8 cellular contexts compared by ENCODE assay signal in genomic region chr4:99723555-99724450, GRCh38.
DNase-seq lines count a peak whose midpoint lies in the region; ATAC-seq and TF ChIP-seq lines count a peak whose summit lies in the region.

No MANE protein-coding gene starts in this region.

- TF ChIP-seq CTCF in HFFc6 (IDR thresholded peaks at IDR 0.05) (no peak), foreskin keratinocyte (conservative IDR thresholded peaks at IDR 0.05) (peak; percentile 39)

- peaks cover 1% of the 10 kb centered on the region; the same call in 1 of the 2 replicates for H3K27me3 Mint-ChIP-seq in HFFc6 (ENCODE audit: insufficient read depth)

- DNase-seq in HFFc6: peak; percentile 52
- DNase-seq in RPMI8226: peak; percentile 77
- DNase-seq in foreskin keratinocyte: peak; percentile 78 to 84
- DNase-seq in trophoblast cell: peak; percentile 74 to 94
- DNase-seq in GM19238 (ENCODE audit: insufficient read length, low spot score): no peak
- DNase-seq in ecto neural progenitor cell (ENCODE audit: low spot score): no peak
- DNase-seq in T-helper 9 cell: no peak

- H3K4me3 ChIP-seq in trophoblast cell (ENCODE audit: low read depth, low read length): no peak overlapping the region

- no peaks in the 10 kb centered on the region for H3K36me3 ChIP-seq in trophoblast cell (ENCODE audit: control insufficient read depth in 1 of 2, insufficient read depth in 2 of 2, low read length in 2 of 2)

- H3K4me1 Mint-ChIP-seq in HFFc6 (ENCODE audit: low read depth): no peaks in the 10 kb centered on the region

- H3K23ac ChIP-seq in trophoblast cell (ENCODE audit: low read length): no peak overlapping the region

- no peak overlapping the region for H3K14ac ChIP-seq in trophoblast cell (ENCODE audit: low read length)

- H3K79me2 ChIP-seq in trophoblast cell (ENCODE audit: control insufficient read depth, insufficient read depth, low read length, poor library complexity): no peaks in the 10 kb centered on the region

- H4K91ac ChIP-seq in trophoblast cell (ENCODE audit: low read depth, low read length): no peak overlapping the region

- no peak overlapping the region for H2BK12ac ChIP-seq in trophoblast cell (ENCODE audit: low read length)

- H3K27me3 ChIP-seq in foreskin keratinocyte: no peaks in the 10 kb centered on the region
- H3K27me3 ChIP-seq in trophoblast cell (ENCODE audit: insufficient read depth, low read length): no peaks in the 10 kb centered on the region

- H3K27ac Mint-ChIP-seq in HFFc6: no peak overlapping the region

- H3K9me3 ChIP-seq in trophoblast cell (ENCODE audit: insufficient read depth, low read depth, low read length): no peaks in the 10 kb centered on the region

- H3K4me2 ChIP-seq in trophoblast cell (ENCODE audit: low read length): no peak overlapping the region

- no peak overlapping the region for H2BK120ac ChIP-seq in trophoblast cell (ENCODE audit: insufficient read depth, low read length, poor library complexity)

- H3K4me3 Mint-ChIP-seq in HFFc6: no peak overlapping the region

- no peak overlapping the region for H2AK5ac ChIP-seq in trophoblast cell (ENCODE audit: low read length)

- H3K18ac ChIP-seq in trophoblast cell (ENCODE audit: low read length): no peak overlapping the region

- WGBS in trophoblast cell (ENCODE audit: extremely low coverage, insufficient coverage, insufficient read length): no CpG with 5 or more reads among the region's 4 CpGs

- no peaks in the 10 kb centered on the region for H3K36me3 Mint-ChIP-seq in HFFc6 (ENCODE audit: low read depth)

- peaks cover 19% of the 10 kb centered on the region for H3K4me1 ChIP-seq in foreskin keratinocyte
- no peaks in the 10 kb centered on the region for H3K4me1 ChIP-seq in trophoblast cell (ENCODE audit: control insufficient read depth in 1 of 2, insufficient read depth in 2 of 2, low read length in 2 of 2)

- H3K79me1 ChIP-seq in trophoblast cell (ENCODE audit: low read length): no peaks in the 10 kb centered on the region

- no peak overlapping the region for H4K8ac ChIP-seq in trophoblast cell (ENCODE audit: low read depth, low read length)

- no peak overlapping the region for H2AFZ ChIP-seq in trophoblast cell (ENCODE audit: insufficient read depth, low read length, poor library complexity)

- peak overlapping the region; percentile 43 for H3K27ac ChIP-seq in foreskin keratinocyte
- H3K27ac ChIP-seq in trophoblast cell (ENCODE audit: low read depth, low read length): no peak overlapping the region

- H2BK5ac ChIP-seq in trophoblast cell (ENCODE audit: low read depth, low read length, poor library complexity): no peak overlapping the region

- H3K9me3 Mint-ChIP-seq in HFFc6: no peaks in the 10 kb centered on the region

- no peak overlapping the region for H3K4ac ChIP-seq in trophoblast cell (ENCODE audit: low read depth, low read length)

- no peak overlapping the region for H4K12ac ChIP-seq in trophoblast cell (ENCODE audit: low read depth, low read length)

- H3K9ac ChIP-seq in trophoblast cell (ENCODE audit: low read length): no peak overlapping the region

- ATAC-seq in foreskin keratinocyte: peak; percentile 98
- no peak for ATAC-seq in HG03039 (IDR thresholded peaks at IDR 0.05; ENCODE audit: unreplicated experiment)

Comparison
In these comparisons a context has a peak if more than half of its experiments do, and no peak if none do; other contexts are left out.
1. DNase-seq: peak in HFFc6 (single experiment), RPMI8226 (single experiment), foreskin keratinocyte (2 of 2) and trophoblast cell (2 of 2); none in GM19238 (single experiment), ecto neural progenitor cell (single experiment) and T-helper 9 cell (single experiment).